In genomic region chr5:177384134-177384533, GRCh38 we compare ENCODE assay signal across 1 cellular context.
TF ChIP-seq lines count a peak whose summit lies in the region.

Gene SLC34A1 (plus strand): TSS chr5:177384434. CDS start chr5:177385742, 1,308 bp downstream.

TF ChIP-seq in H1, 55 proteins besides CTCF, POLR2A, EP300 and RAD21:
- TF ChIP-seq ZNF274 (IDR thresholded peaks at IDR 0.05; ENCODE audit: borderline replicate concordance, extremely low read depth, low read length) = no peak
- no peak for TF ChIP-seq RFX5 (IDR thresholded peaks at IDR 0.05; ENCODE audit: borderline replicate concordance, low read depth, low read length)
- TF ChIP-seq E2F6 (IDR thresholded peaks at IDR 0.05) = no peak
- no peak for TF ChIP-seq RNF2 (IDR thresholded peaks at IDR 0.05; ENCODE audit: borderline replicate concordance, low read depth, low read length, missing control alignments, poor library complexity, severe bottlenecking)
- no peak for TF ChIP-seq TCF12 (IDR thresholded peaks at IDR 0.05; ENCODE audit: low read depth, low read length)
- TF ChIP-seq PHF8 (conservative IDR thresholded peaks at IDR 0.05; ENCODE audit: low read depth, low read length) = no peak
- no peak for TF ChIP-seq KDM5A (IDR thresholded peaks at IDR 0.05; ENCODE audit: low read length)
- TF ChIP-seq RXRA (IDR thresholded peaks at IDR 0.05; ENCODE audit: insufficient read depth, low read depth, low read length) = no peak
- TF ChIP-seq SP4 (IDR thresholded peaks at IDR 0.05; ENCODE audit: low read length) = no peak
- no peak for TF ChIP-seq CBX8 (IDR thresholded peaks at IDR 0.05; ENCODE audit: borderline replicate concordance, low read depth, low read length)
- TF ChIP-seq CHD1 (IDR thresholded peaks at IDR 0.05; ENCODE audit: low read depth, low read length) = no peak
- no peak for TF ChIP-seq MAX (IDR thresholded peaks at IDR 0.05)
- TF ChIP-seq EZH2 (IDR thresholded peaks at IDR 0.05; ENCODE audit: low read depth, low read length, severe bottlenecking) = no peak
- TF ChIP-seq RBBP5 (IDR thresholded peaks at IDR 0.05; ENCODE audit: borderline replicate concordance, low read depth, low read length) = no peak
- TF ChIP-seq SAP30 (IDR thresholded peaks at IDR 0.05; ENCODE audit: insufficient read depth, insufficient replicate concordance, low read length) = no peak
- TF ChIP-seq ATF2 (IDR thresholded peaks at IDR 0.05; ENCODE audit: low read length) = no peak
- no peak for TF ChIP-seq SIX5 (IDR thresholded peaks at IDR 0.05; ENCODE audit: low read depth, low read length)
TF ChIP-seq in H1: peak in this region for 0.
